Comparison of ENCODE assay signal across 8 cellular contexts in the genomic region with DNA sequence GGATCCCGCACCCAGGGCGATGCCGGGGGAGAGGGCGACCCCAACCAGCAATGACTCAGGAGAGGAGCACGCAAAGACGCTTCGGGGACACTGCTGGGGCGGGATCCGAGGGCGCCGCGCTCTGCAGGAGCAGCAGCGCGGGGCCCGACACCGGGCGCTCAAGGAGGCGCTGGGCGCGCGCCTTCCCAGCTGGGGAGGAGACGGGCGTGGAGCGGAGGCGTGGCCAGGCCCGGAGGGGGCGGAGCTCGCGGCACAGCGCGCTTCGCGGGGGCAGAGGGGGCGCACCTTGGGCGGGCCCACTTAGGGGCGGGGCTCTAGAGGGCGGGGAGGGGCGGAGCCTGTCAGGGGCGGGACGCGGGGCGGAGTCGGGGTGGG. TPM values are rescaled to one million over a fixed set of nuclear protein-coding genes. Genes with fewer than 3 reads are reported as not detected.
DNase-seq lines count a peak whose midpoint lies in the region; ATAC-seq and TF ChIP-seq lines count a peak whose summit lies in the region.

No MANE protein-coding gene starts in this region.

- peak overlapping the region in 1 of 2 donors; percentile 83 for H3K27ac Mint-ChIP-seq in activated naive CD4-positive, alpha-beta T cell treated with anti-CD3 and anti-CD28 coated beads, Interleukin-2, amount 50 U/mL, for 72 hours

- no peak overlapping the region for H2AFZ ChIP-seq in Loucy (ENCODE audit: low read length)

- peaks cover 59% of the 10 kb centered on the region for H3K79me2 ChIP-seq in Loucy (ENCODE audit: insufficient read depth, low read length)

- H3K27me3 ChIP-seq in H7 (ENCODE audit: control insufficient read depth, insufficient read depth, low read length): peaks cover 8% of the 10 kb centered on the region; the same call in 1 of the 2 replicates
- H3K27me3 ChIP-seq in Loucy (ENCODE audit: insufficient read depth, low read length, poor library complexity, severe bottlenecking): no peaks in the 10 kb centered on the region

- H3K9me3 ChIP-seq in Loucy (ENCODE audit: insufficient read depth, low read depth, low read length): 0 out of 2 replicates have a peak, but pooled peaks cover 5% of the 10 kb centered on the region

- peaks cover 16% of the 10 kb centered on the region for H3K4me1 ChIP-seq in Loucy (ENCODE audit: insufficient read depth, low read length, poor library complexity, severe bottlenecking)

- H3K4me2 ChIP-seq in Loucy (ENCODE audit: low read depth, low read length, poor library complexity, severe bottlenecking): peak overlapping the region; percentile 78

- ATAC-seq in SK-N-SH treated with all-trans-retinoic acid at 6 μM for 48 hours: peak; percentile 89
- peak; percentile 77 to 90 for ATAC-seq in activated naive CD4-positive, alpha-beta T cell treated with anti-CD3 and anti-CD28 coated beads, Interleukin-2, amount 50 U/mL, for 72 hours

- H3K4me3 ChIP-seq in H7 (ENCODE audit: insufficient read depth, low read depth, low read length) (peak overlapping the region; percentile 79), Loucy (ENCODE audit: low read length, poor library complexity, severe bottlenecking) (peak overlapping the region; percentile 92)

- H3K27ac ChIP-seq in substantia nigra (ENCODE audit: low read depth, low read length, poor library complexity, severe bottlenecking): peak overlapping the region; percentile 45

- peaks cover 47% of the 10 kb centered on the region for H4K20me1 ChIP-seq in Loucy (ENCODE audit: insufficient read depth, low read length, poor library complexity, severe bottlenecking)

- no peak for TF ChIP-seq CTCF in Loucy (conservative IDR thresholded peaks at IDR 0.05; ENCODE audit: low read length)

- no peaks in the 10 kb centered on the region for H3F3A ChIP-seq in Loucy (ENCODE audit: low read depth)

- peaks cover 0 to 19% of the 10 kb centered on the region in 2 donors for H3K9me3 Mint-ChIP-seq in activated naive CD4-positive, alpha-beta T cell treated with anti-CD3 and anti-CD28 coated beads, Interleukin-2, amount 50 U/mL, for 72 hours

- H3K36me3 ChIP-seq in H7 (replicated peaks; ENCODE audit: control insufficient read depth, insufficient read depth, low read length): no peaks in the 10 kb centered on the region; the same call in 1 of the 2 replicates
- H3K36me3 ChIP-seq in Loucy (ENCODE audit: insufficient read depth, low read length): no peaks in the 10 kb centered on the region

- H3K9ac ChIP-seq in Loucy (ENCODE audit: low read depth, low read length, poor library complexity, severe bottlenecking): peak overlapping the region; percentile 92

- no peaks in the 10 kb centered on the region for H3K9me2 ChIP-seq in Loucy (replicated peaks; ENCODE audit: low read depth, low read length)

- H3K36me3 Mint-ChIP-seq in activated naive CD4-positive, alpha-beta T cell treated with anti-CD3 and anti-CD28 coated beads, Interleukin-2, amount 50 U/mL, for 72 hours: peaks cover 0 to 20% of the 10 kb centered on the region in 2 donors

- peak; percentile 87 for DNase-seq in ELF-1 (ENCODE audit: low read depth, low spot score)
- DNase-seq in H7: peak; percentile 100
- DNase-seq in activated naive CD4-positive, alpha-beta T cell treated with anti-CD3 and anti-CD28 coated beads, Interleukin-2, amount 50 U/mL, for 72 hours (ENCODE audit: low spot score in 2 of 2): peak; percentile 89 to 95
- peak; percentile 93 for DNase-seq in glomerular visceral epithelial cell (ENCODE audit: extremely low spot score)
- DNase-seq in occipital lobe (lab: John Stamatoyannopoulos, UW): peak; percentile 86
- peak; percentile 26 to 95 (median 81) for DNase-seq in substantia nigra (lab: John Stamatoyannopoulos, UW)

TF ChIP-seq in SK-N-SH treated with all-trans-retinoic acid at 6 μM for 48 hours, 23 proteins besides CTCF, POLR2A, EP300 and RAD21:
- no peak for TF ChIP-seq TSHZ2 (CRISPR knock-in tag; IDR thresholded peaks at IDR 0.05)
- TF ChIP-seq PPARA (CRISPR knock-in tag; IDR thresholded peaks at IDR 0.05; ENCODE audit: borderline replicate concordance): no peak
- no peak for TF ChIP-seq ZFP30 (CRISPR knock-in tag; IDR thresholded peaks at IDR 0.05)
- TF ChIP-seq ZNF565 (CRISPR knock-in tag; conservative IDR thresholded peaks at IDR 0.05; ENCODE audit: low read depth): no peak
- TF ChIP-seq CSDC2 (CRISPR knock-in tag; IDR thresholded peaks at IDR 0.05): no peak
- no peak for TF ChIP-seq SNAI2 (CRISPR knock-in tag; IDR thresholded peaks at IDR 0.05)
- TF ChIP-seq TOX (CRISPR knock-in tag; IDR thresholded peaks at IDR 0.05; ENCODE audit: borderline replicate concordance): no peak
- no peak for TF ChIP-seq ISL1 (CRISPR knock-in tag; IDR thresholded peaks at IDR 0.05)
- TF ChIP-seq OSR1 (CRISPR knock-in tag; IDR thresholded peaks at IDR 0.05): no peak

RNA-seq across cellular contexts. Expression of gene SUMO3, which starts 0.4 kb away (rescaled TPM):
- 80.8 and 91.1 TPM in 2 replicates for total RNA-seq in H7 (2014; rRNA removed; shearing (Covaris generic))
- 10 to 100 TPM; 72.8 to 81.2 TPM for total RNA-seq in activated naive CD4-positive, alpha-beta T cell treated with anti-CD3 and anti-CD28 coated beads, Interleukin-2, amount 50 U/mL, for 72 hours
- total RNA-seq in occipital lobe: 46.3 TPM

RNA-seq across cellular contexts. Expression of gene UBE2G2, which starts 15.9 kb away (rescaled TPM):
- total RNA-seq in H7 (2014; rRNA removed; shearing (Covaris generic)): 66.4 and 76.8 TPM in 2 replicates
- 100 to 1,000 TPM; 114 to 126 TPM for total RNA-seq in activated naive CD4-positive, alpha-beta T cell treated with anti-CD3 and anti-CD28 coated beads, Interleukin-2, amount 50 U/mL, for 72 hours
- 61.8 TPM for total RNA-seq in occipital lobe

RNA-seq across cellular contexts. Expression of gene PTTG1IP, which starts 56.0 kb away (rescaled TPM):
- 117 and 134 TPM in 2 replicates for total RNA-seq in H7 (2014; rRNA removed; shearing (Covaris generic))
- total RNA-seq in activated naive CD4-positive, alpha-beta T cell treated with anti-CD3 and anti-CD28 coated beads, Interleukin-2, amount 50 U/mL, for 72 hours: 10 to 100 TPM; 61.7 to 99.8 TPM
- 82.4 TPM for total RNA-seq in occipital lobe

Comparison
In these comparisons a context has a peak if more than half of its experiments do, and no peak if none do; other contexts are left out.
1. Peak in every context shown above with its lines: DNase-seq, ATAC-seq, H3K4me3 ChIP-seq and H3K27ac ChIP-seq.